ENCODE assay signal across 26 cellular contexts in genomic region chr17:31477417-31478055, GRCh38.
"Had no signal": no experiment of that assay in that cellular context is flagged by ENCODE, and none has a peak within 500 bp of the region (broad histone marks: within the 10 kb centered on the region; RNA-seq: fewer than 3 reads in every experiment).

No MANE protein-coding gene starts in this region.

- FAIRE-seq: endothelial cell of umbilical vein, kidney had no signal

- H3K27ac Mint-ChIP-seq: memory B cell; natural killer cell; stimulated activated effector memory CD8-positive, alpha-beta T cell treated with anti-CD3 and anti-CD28 coated beads, Interleukin-12 subunit alpha, Interleukin-12 subunit beta, amount 100 ng/mL, for 72 hours had no signal

- H3K4me3 ChIP-seq: coronary artery, esophagus muscularis mucosa, gastroesophageal sphincter, heart left ventricle, hepatocyte, lung, ovary, right atrium auricular region, sigmoid colon, stomach, thyroid gland, vagina had no signal

- H3K9me3 ChIP-seq: esophagus muscularis mucosa, gastroesophageal sphincter, heart left ventricle, ovary, right atrium auricular region, sigmoid colon, stomach, thyroid gland, vagina had no signal

- H3K4me2 ChIP-seq: hepatocyte had no signal

- H3K36me3 Mint-ChIP-seq: memory B cell; natural killer cell; stimulated activated effector memory CD8-positive, alpha-beta T cell treated with anti-CD3 and anti-CD28 coated beads, Interleukin-12 subunit alpha, Interleukin-12 subunit beta, amount 100 ng/mL, for 72 hours had no signal

- H3K27ac ChIP-seq: coronary artery, esophagus muscularis mucosa, foreskin keratinocyte, gastroesophageal sphincter, heart left ventricle, hepatocyte, ovary, right atrium auricular region, sigmoid colon, stomach, thyroid gland, vagina had no signal

- DNase-seq: dermis blood vessel endothelial cell; effector memory CD4-positive, alpha-beta T cell; kidney; natural killer cell; ovary; sigmoid colon; stimulated activated CD4-positive, alpha-beta T cell treated with anti-CD3 and anti-CD28 coated beads, Interleukin-2, amount 100 ng/mL, for 24 hours; stimulated activated CD4-positive, alpha-beta T cell treated with anti-CD3 and anti-CD28 coated beads, Interleukin-4, amount 100 ng/mL, for 24 hours; stimulated activated naive CD4-positive, alpha-beta T cell treated with Interleukin-2 at 50 U/mL for 16 hours; thyroid gland; trophoblast cell had no signal

- H3K4me1 ChIP-seq: esophagus muscularis mucosa, foreskin keratinocyte, gastroesophageal sphincter, right atrium auricular region, sigmoid colon, vagina had no signal

- ATAC-seq: gastroesophageal sphincter; heart left ventricle; left lobe of liver; natural killer cell; stimulated activated effector memory CD8-positive, alpha-beta T cell treated with anti-CD3 and anti-CD28 coated beads, Interleukin-12 subunit alpha, Interleukin-12 subunit beta, amount 100 ng/mL, for 72 hours had no signal

- H3K4me1 Mint-ChIP-seq: natural killer cell had no signal

- H2AFZ ChIP-seq: hepatocyte had no signal

- H3K27me3 ChIP-seq: hepatocyte, ovary, right atrium auricular region, thyroid gland, vagina had no signal

- H3K36me3 ChIP-seq: esophagus muscularis mucosa, gastroesophageal sphincter, heart left ventricle, ovary, right atrium auricular region, sigmoid colon, stomach, thyroid gland, vagina had no signal

- H3K79me2 ChIP-seq: hepatocyte had no signal

- H3K27me3 Mint-ChIP-seq: memory B cell had no signal

- H3K4me3 Mint-ChIP-seq: memory B cell; natural killer cell; neural crest cell; stimulated activated effector memory CD8-positive, alpha-beta T cell treated with anti-CD3 and anti-CD28 coated beads, Interleukin-12 subunit alpha, Interleukin-12 subunit beta, amount 100 ng/mL, for 72 hours had no signal

- H3K9me3 Mint-ChIP-seq: memory B cell; natural killer cell; neural crest cell; stimulated activated effector memory CD8-positive, alpha-beta T cell treated with anti-CD3 and anti-CD28 coated beads, Interleukin-12 subunit alpha, Interleukin-12 subunit beta, amount 100 ng/mL, for 72 hours had no signal
